Comparison of ENCODE assay signal across 2 cellular contexts in genomic region chr3:156800287-156800686, GRCh38.
TF ChIP-seq lines count a peak whose summit lies in the region.

No MANE protein-coding gene starts in this region.

TF ChIP-seq in K562, 482 proteins besides CTCF, POLR2A, EP300 and RAD21:
- TF ChIP-seq TRIM28 (IDR thresholded peaks at IDR 0.05) (peak; percentile 54; the same call in 1 of the 2 replicates), CC2D1A (IDR thresholded peaks at IDR 0.05) (0 out of 2 replicates have a peak, but pooled peaks have one; percentile 25), ZFP36 (IDR thresholded peaks at IDR 0.05; ENCODE audit: low read depth, low read length, partially characterized antibody) (peak; percentile 55), ZNF184 (CRISPR knock-in tag; IDR thresholded peaks at IDR 0.05) (0 out of 2 replicates have a peak, but pooled peaks have one; percentile 78), TRIM24 (IDR thresholded peaks at IDR 0.05) (peak; percentile 45 to 59; a peak in 2 of 4 replicates), ZNF431 (CRISPR knock-in tag; IDR thresholded peaks at IDR 0.05) (peak; percentile 96)
- TF ChIP-seq, protein P1, sequence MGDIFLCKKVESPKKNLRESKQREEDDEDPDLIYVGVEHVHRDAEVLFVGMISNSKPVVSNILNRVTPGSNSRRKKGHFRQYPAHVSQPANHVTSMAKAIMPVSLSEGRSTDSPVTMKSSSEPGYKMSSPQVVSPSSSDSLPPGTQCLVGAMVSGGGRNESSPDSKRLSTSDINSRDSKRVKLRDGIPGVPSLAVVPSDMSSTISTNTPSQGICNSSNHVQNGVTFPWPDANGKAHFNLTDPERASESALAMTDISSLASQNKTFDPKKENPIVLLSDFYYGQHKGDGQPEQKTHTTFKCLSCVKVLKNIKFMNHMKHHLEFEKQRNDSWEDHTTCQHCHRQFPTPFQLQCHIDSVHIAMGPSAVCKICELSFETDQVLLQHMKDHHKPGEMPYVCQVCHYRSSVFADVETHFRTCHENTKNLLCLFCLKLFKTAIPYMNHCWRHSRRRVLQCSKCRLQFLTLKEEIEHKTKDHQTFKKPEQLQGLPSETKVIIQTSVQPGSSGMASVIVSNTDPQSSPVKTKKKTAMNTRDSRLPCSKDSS (IDR thresholded peaks at IDR 0.05; ENCODE audit: low read depth, partially characterized antibody) = peak; percentile 27

TF ChIP-seq in HepG2, 621 proteins besides CTCF, POLR2A, EP300 and RAD21:
- TF ChIP-seq ZNF431 (CRISPR knock-in tag; IDR thresholded peaks at IDR 0.05; ENCODE audit: borderline replicate concordance, low read depth) (peak; percentile 49; the same call in 1 of the 2 replicates), ZNF430 (CRISPR knock-in tag; IDR thresholded peaks at IDR 0.05) (peak; percentile 88)
